16 cellular contexts compared by ENCODE assay signal in genomic region chr9:136010615-136011341, GRCh38. TPM values are rescaled to one million over a fixed set of nuclear protein-coding genes. Genes with fewer than 3 reads are reported as not detected.
A peak's percentile ranks its signal among the peaks of the same experiment; 100 is the strongest.
DNase-seq lines count a peak whose midpoint lies in the region; ATAC-seq and TF ChIP-seq lines count a peak whose summit lies in the region.
"Had no signal": no experiment of that assay in that cellular context is flagged by ENCODE, and none has a peak within 500 bp of the region (broad histone marks: within the 10 kb centered on the region; RNA-seq: fewer than 3 reads in every experiment).

No MANE protein-coding gene starts in this region.

- H3K9me3 Mint-ChIP-seq in neural crest cell, result no peaks in the 10 kb centered on the region
- H3K9me3 Mint-ChIP-seq: activated B cell treated with CpG ODN at 0.5 μM for 24 hours; activated naive CD8-positive, alpha-beta T cell treated with anti-CD3 and anti-CD28 coated beads for 36 hours; CD8-positive, alpha-beta memory T cell had no signal

- ATAC-seq in Right ventricle myocardium superior (ENCODE audit: poor library complexity), result no peak
- ATAC-seq: SK-N-SH treated with all-trans-retinoic acid at 6 μM for 48 hours had no signal

- intact Hi-C loops in Right ventricle myocardium superior (cut with DNase I) (no loop called here), cardiac septum (cut with DNase I) (no loop called here), left ventricle myocardium inferior (cut with micrococcal nuclease) (no loop called here), uterus (cut with DNase I; ENCODE audit: low total_unique reads) (no loop called here)

- H3K4me3 Mint-ChIP-seq in neural crest cell, result peak overlapping the region; percentile 27
- H3K4me3 Mint-ChIP-seq: activated B cell treated with CpG ODN at 0.5 μM for 24 hours; activated naive CD8-positive, alpha-beta T cell treated with anti-CD3 and anti-CD28 coated beads for 36 hours; CD8-positive, alpha-beta memory T cell had no signal

- peak; percentile 52 for DNase-seq in Right ventricle myocardium superior
- DNase-seq in cardiac septum (ENCODE audit: low spot score), result no peak
- peak; percentile 18 for DNase-seq in left ventricle myocardium inferior
- DNase-seq in neural crest cell (ENCODE audit: low read depth, low spot score), result no peak
- DNase-seq in uterus, result peak in 1 of 2 donors; percentile 56
- DNase-seq in HAP-1 (ENCODE audit: low spot score in 2 of 2), result no peak
- no peak for DNase-seq in stimulated activated naive CD4-positive, alpha-beta T cell (lab: John Stamatoyannopoulos, UW)
- DNase-seq in NCI-H1092 (lab: John Stamatoyannopoulos, UW), result no peak
- DNase-seq: 8988T; activated B cell treated with CpG ODN at 0.5 μM for 24 hours; activated CD8-positive, alpha-beta memory T cell treated with anti-CD3 and anti-CD28 coated beads, Interleukin-2, amount 50 U/mL, for 48 hours; activated naive CD8-positive, alpha-beta T cell treated with anti-CD3 and anti-CD28 coated beads for 36 hours; cerebellar nuclear complex; NCI-H1048 had no signal

- H3K9me3 ChIP-seq in left ventricle myocardium inferior (replicated peaks), result no peaks in the 10 kb centered on the region
- H3K9me3 ChIP-seq in uterus, result no peaks in the 10 kb centered on the region
- no peaks in the 10 kb centered on the region for H3K9me3 ChIP-seq in HAP-1

- no peaks in the 10 kb centered on the region for H3K27me3 Mint-ChIP-seq in neural crest cell (ENCODE audit: low read depth)
- H3K27me3 Mint-ChIP-seq: activated naive CD8-positive, alpha-beta T cell treated with anti-CD3 and anti-CD28 coated beads for 36 hours had no signal

- H3K27ac ChIP-seq in left ventricle myocardium inferior (replicated peaks) (peak overlapping the region; percentile 78), uterus (peak overlapping the region; percentile 40 to 65)

- TF ChIP-seq CTCF in left ventricle myocardium inferior (IDR thresholded peaks at IDR 0.05; ENCODE audit: borderline replicate concordance) (no peak), neural crest cell (conservative IDR thresholded peaks at IDR 0.05) (no peak), uterus (IDR thresholded peaks at IDR 0.05) (no peak)

- no peaks in the 10 kb centered on the region for H3K36me3 Mint-ChIP-seq in neural crest cell (ENCODE audit: low read depth)
- H3K36me3 Mint-ChIP-seq: activated naive CD8-positive, alpha-beta T cell treated with anti-CD3 and anti-CD28 coated beads for 36 hours had no signal

- H3K36me3 ChIP-seq in left ventricle myocardium inferior (peaks cover 36% of the 10 kb centered on the region), uterus (no peaks in the 10 kb centered on the region), HAP-1 (replicated peaks) (peaks cover 3% of the 10 kb centered on the region; the same call in 1 of the 2 replicates)

- H3K4me1 ChIP-seq in left ventricle myocardium inferior, result peaks cover 60% of the 10 kb centered on the region
- H3K4me1 ChIP-seq in uterus, result no peaks in the 10 kb centered on the region
- H3K4me1 ChIP-seq in HAP-1, result peaks cover 9% of the 10 kb centered on the region

- peak overlapping the region; percentile 86 for H3K27ac Mint-ChIP-seq in neural crest cell (ENCODE audit: unreplicated experiment)
- H3K27ac Mint-ChIP-seq: activated B cell treated with CpG ODN at 0.5 μM for 24 hours; activated naive CD8-positive, alpha-beta T cell treated with anti-CD3 and anti-CD28 coated beads for 36 hours had no signal

- no peak for TF ChIP-seq POLR2A in uterus (IDR thresholded peaks at IDR 0.05)

- in situ Hi-C loops in HAP-1 (cut with MboI; ENCODE audit: low sequenced_read_pairs), result no loop called here

- H3K27me3 ChIP-seq in left ventricle myocardium inferior (ENCODE audit: low read depth) (no peaks in the 10 kb centered on the region), uterus (no peaks in the 10 kb centered on the region), HAP-1 (ENCODE audit: low read depth) (no peaks in the 10 kb centered on the region)

- peaks cover 42% of the 10 kb centered on the region for H3K4me1 Mint-ChIP-seq in neural crest cell
- H3K4me1 Mint-ChIP-seq: activated B cell treated with CpG ODN at 0.5 μM for 24 hours; activated naive CD8-positive, alpha-beta T cell treated with anti-CD3 and anti-CD28 coated beads for 36 hours; CD8-positive, alpha-beta memory T cell had no signal

- peak overlapping the region; percentile 43 for H3K4me3 ChIP-seq in left ventricle myocardium inferior
- no peak overlapping the region for H3K4me3 ChIP-seq in uterus
- no peak overlapping the region for H3K4me3 ChIP-seq in HAP-1

RNA-seq across cellular contexts. Expression of gene UBAC1, which starts 49.6 kb away (rescaled TPM):
- 107 TPM for total RNA-seq in Right ventricle myocardium superior
- 90.3 TPM for total RNA-seq in cardiac septum
- total RNA-seq in left ventricle myocardium inferior, result 108 TPM
- 49.3 and 51.9 TPM in 2 replicates for total RNA-seq in neural crest cell
- 10 to 100 TPM; 25.1 to 46.1 (median 35.8) TPM for total RNA-seq in uterus

Comparison
In these comparisons a context has a peak if more than half of its experiments do, and no peak if none do; other contexts are left out.
1. DNase-seq: peak in Right ventricle myocardium superior (single experiment) and left ventricle myocardium inferior (single experiment); none in cardiac septum (single experiment), neural crest cell (single experiment), HAP-1 (0 of 2), stimulated activated naive CD4-positive, alpha-beta T cell (0 of 6) and NCI-H1092 (single experiment).